In the genomic region with DNA sequence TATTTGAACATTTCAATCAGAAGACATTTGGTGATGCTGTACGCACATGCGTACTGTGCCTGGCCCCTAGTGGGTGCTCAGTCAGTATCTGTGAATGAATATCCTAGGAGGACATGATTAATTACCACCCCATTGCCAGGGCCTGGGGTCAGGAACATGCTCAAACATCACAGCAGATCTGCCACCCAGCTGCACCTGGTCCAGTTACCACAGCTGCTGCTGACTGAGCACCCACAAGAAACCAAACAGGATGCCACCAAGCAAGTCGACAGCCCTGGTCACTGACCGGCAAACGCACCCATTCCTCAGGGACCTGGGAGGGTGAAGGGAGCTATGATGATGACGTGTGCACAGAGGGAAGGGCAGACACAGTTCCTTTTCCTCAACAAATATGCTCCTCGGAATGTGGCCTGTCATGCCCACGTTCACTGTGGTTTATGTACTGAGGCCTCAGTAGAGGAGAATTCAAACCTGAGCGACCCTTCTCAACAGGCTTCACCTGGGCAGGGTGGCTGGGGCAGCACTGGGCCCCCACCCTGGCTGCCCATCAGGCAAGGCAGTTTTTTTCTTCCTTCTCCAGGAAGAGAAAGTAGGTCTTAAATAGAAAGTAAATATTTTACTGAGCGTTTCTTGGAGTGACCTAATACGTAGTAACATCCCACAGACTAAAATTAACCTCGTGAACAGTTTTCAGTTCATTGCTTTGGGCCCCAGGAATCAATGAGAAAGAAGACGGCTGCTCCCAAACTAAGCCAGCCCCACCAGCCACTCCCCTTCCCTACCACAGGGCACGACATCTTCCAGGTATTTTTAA, we compare ENCODE assay signal across 9 cellular contexts. TPM values are rescaled to one million over a fixed set of nuclear protein-coding genes. Genes with fewer than 3 reads are reported as not detected.
DNase-seq lines count a peak whose midpoint lies in the region; ATAC-seq and TF ChIP-seq lines count a peak whose summit lies in the region.
"Had no signal": no experiment of that assay in that cellular context is flagged by ENCODE, and none has a peak within 500 bp of the region (broad histone marks: within the 10 kb centered on the region; RNA-seq: fewer than 3 reads in every experiment).

No MANE protein-coding gene starts in this region.

- peak overlapping the region in 1 of 3 donors; percentile 66 for H3K9ac ChIP-seq in skeletal muscle tissue (ENCODE audit: low read depth in 1 of 3, low read length in 3 of 3)

- DNase-seq in GM13977 (ENCODE audit: low spot score) (peak; percentile 55), RWPE2 (ENCODE audit: low spot score) (no peak), glomerular visceral epithelial cell (ENCODE audit: extremely low spot score) (peak; percentile 95), NOMO-1 treated with DMSO at 0.1 percent for 48 hours (lab: John Stamatoyannopoulos, UW; ENCODE audit: unreplicated experiment) (no peak), amygdala (lab: John Stamatoyannopoulos, UW) (no peak), lower leg skin (ENCODE audit: low spot score in 2 of 2) (no peak), NCI-H2029 (lab: John Stamatoyannopoulos, UW) (no peak)
- DNase-seq: NCI-H1694 treated with DMSO at 0.1 percent for 48 hours had no signal

- H3K36me3 ChIP-seq in RWPE2 (ENCODE audit: low read depth) = peaks cover 58% of the 10 kb centered on the region
- peaks cover 0 to 2% (median 0%) of the 10 kb centered on the region in 3 donors for H3K36me3 ChIP-seq in skeletal muscle tissue (ENCODE audit: control insufficient read depth in 3 of 3, insufficient read depth in 3 of 3, low read length in 3 of 3)

- intact Hi-C loops in lower leg skin (cut with DNase I; ENCODE audit: low total_unique reads) = no loop called here

- WGBS in lower leg skin, 2 donors = 34 to 40% methylated on average over 14 of the region's 14 CpGs

- H3K4me3 ChIP-seq in RWPE2 (ENCODE audit: severe bottlenecking) (no peak overlapping the region), skeletal muscle tissue (ENCODE audit: low read length in 3 of 3) (peak overlapping the region in 1 of 3 donors; percentile 22), lower leg skin (ENCODE audit: low read depth, poor library complexity, severe bottlenecking) (no peak overlapping the region)

- H3K27ac ChIP-seq in RWPE2 (ENCODE audit: poor library complexity, severe bottlenecking) (peak overlapping the region; percentile 89), skeletal muscle tissue (ENCODE audit: low read depth, low read length) (peak overlapping the region; percentile 70)

- no peaks in the 10 kb centered on the region for H3K9me3 ChIP-seq in RWPE2 (ENCODE audit: severe bottlenecking)
- no peaks in the 10 kb centered on the region for H3K9me3 ChIP-seq in skeletal muscle tissue (ENCODE audit: control insufficient read depth in 3 of 3, low read length in 3 of 3)

- TF ChIP-seq POLR2A in lower leg skin (IDR thresholded peaks at IDR 0.05) = no peak

- H3K4me1 ChIP-seq in RWPE2 (ENCODE audit: insufficient read depth, poor library complexity, severe bottlenecking) (peaks cover 44% of the 10 kb centered on the region), skeletal muscle tissue (ENCODE audit: control insufficient read depth in 3 of 3, insufficient read depth in 3 of 3, low read length in 3 of 3) (peaks cover 65 to 82% (median 66%) of the 10 kb centered on the region in 3 donors)

- in situ Hi-C loops in GM13977 (cut with MboI; ENCODE audit: low pct_unique_long_range_greater_than_20kb, low sequenced_read_pairs, unreplicated experiment) = no loop called here

- ATAC-seq in RWPE2 (ENCODE audit: low read depth) = peak; percentile 60

- H3K27me3 ChIP-seq in RWPE2 (ENCODE audit: insufficient read depth, poor library complexity, severe bottlenecking) (no peaks in the 10 kb centered on the region), skeletal muscle tissue (ENCODE audit: control insufficient read depth in 3 of 3, insufficient read depth in 3 of 3, low read length in 3 of 3) (no peaks in the 10 kb centered on the region)

- TF ChIP-seq CTCF in GM13977 (IDR thresholded peaks at IDR 0.05; ENCODE audit: extremely low read depth, insufficient read depth, missing control alignments) = peak; percentile 10
- TF ChIP-seq CTCF in RWPE2 (IDR thresholded peaks at IDR 0.05; ENCODE audit: poor library complexity, severe bottlenecking) = no peak
- no peak for TF ChIP-seq CTCF in lower leg skin (IDR thresholded peaks at IDR 0.05)

RNA-seq across cellular contexts. Expression of a gene that starts 13.4 kb away (rescaled TPM):
- total RNA-seq in skeletal muscle tissue = 32.9 TPM
- total RNA-seq in lower leg skin = 10 to 100 TPM; 30.3 to 39.5 (median 32.2) TPM

Comparison
In these comparisons a context has a peak if more than half of its experiments do, and no peak if none do; other contexts are left out.
1. DNase-seq: peak in GM13977 (single experiment) and glomerular visceral epithelial cell (single experiment); none in RWPE2 (single experiment), NOMO-1 treated with DMSO at 0.1 percent for 48 hours (single experiment), amygdala (0 of 56), lower leg skin (0 of 2) and NCI-H2029 (single experiment).